In the genomic region with DNA sequence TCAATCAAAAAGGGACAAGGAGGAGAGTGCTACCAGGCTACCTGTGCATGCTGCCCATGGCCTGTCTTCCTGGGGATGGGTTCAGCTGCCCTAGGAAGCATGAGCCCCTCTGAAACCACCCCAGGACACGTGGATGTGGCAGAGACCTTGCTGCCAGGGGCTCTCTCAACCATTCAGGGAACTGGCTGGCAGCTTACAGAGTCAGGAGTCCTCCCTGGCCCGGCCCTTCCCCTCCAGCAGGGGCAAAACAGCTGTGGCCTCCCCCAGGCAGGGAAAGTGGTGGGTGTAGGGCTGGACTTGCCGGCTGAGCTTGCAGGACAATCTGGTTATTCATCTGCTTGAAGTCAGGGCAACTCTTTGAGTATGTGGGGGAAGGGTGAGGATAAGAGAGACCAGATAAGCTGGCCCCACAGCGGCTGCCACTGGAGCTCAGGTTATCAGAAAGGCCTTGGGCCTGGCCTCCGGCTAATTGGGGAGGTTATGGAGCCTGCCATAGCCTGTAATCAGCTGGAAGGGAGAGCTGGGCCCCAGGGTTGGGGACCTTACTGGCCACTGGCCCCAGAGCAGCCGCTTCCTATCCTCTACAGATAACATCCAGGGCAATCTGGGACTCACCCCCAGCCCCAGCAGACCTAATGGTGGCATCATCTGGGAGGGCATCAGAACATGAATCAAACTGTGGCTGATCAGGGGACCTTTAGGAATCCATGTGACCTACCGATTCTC, we compare ENCODE assay signal across 1 cellular context.
A peak's percentile ranks its signal among the peaks of the same experiment; 100 is the strongest.
TF ChIP-seq lines count a peak whose summit lies in the region.

No MANE protein-coding gene starts in this region.

TF ChIP-seq in HepG2, 621 proteins besides CTCF, POLR2A, EP300 and RAD21 (continued from another document and continues in another):
- TF ChIP-seq, protein P1, sequence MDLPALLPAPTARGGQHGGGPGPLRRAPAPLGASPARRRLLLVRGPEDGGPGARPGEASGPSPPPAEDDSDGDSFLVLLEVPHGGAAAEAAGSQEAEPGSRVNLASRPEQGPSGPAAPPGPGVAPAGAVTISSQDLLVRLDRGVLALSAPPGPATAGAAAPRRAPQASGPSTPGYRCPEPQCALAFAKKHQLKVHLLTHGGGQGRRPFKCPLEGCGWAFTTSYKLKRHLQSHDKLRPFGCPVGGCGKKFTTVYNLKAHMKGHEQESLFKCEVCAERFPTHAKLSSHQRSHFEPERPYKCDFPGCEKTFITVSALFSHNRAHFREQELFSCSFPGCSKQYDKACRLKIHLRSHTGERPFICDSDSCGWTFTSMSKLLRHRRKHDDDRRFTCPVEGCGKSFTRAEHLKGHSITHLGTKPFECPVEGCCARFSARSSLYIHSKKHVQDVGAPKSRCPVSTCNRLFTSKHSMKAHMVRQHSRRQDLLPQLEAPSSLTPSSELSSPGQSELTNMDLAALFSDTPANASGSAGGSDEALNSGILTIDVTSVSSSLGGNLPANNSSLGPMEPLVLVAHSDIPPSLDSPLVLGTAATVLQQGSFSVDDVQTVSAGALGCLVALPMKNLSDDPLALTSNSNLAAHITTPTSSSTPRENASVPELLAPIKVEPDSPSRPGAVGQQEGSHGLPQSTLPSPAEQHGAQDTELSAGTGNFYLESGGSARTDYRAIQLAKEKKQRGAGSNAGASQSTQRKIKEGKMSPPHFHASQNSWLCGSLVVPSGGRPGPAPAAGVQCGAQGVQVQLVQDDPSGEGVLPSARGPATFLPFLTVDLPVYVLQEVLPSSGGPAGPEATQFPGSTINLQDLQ (CRISPR knock-in tag; IDR thresholded peaks at IDR 0.05): 0 out of 2 replicates have a peak, but pooled peaks have one; percentile 70
- TF ChIP-seq ZNF143 (CRISPR knock-in tag; IDR thresholded peaks at IDR 0.05): no peak
- TF ChIP-seq RFXANK (CRISPR knock-in tag; IDR thresholded peaks at IDR 0.05): no peak
- TF ChIP-seq ZNF607 (CRISPR knock-in tag; IDR thresholded peaks at IDR 0.05; ENCODE audit: borderline replicate concordance): no peak
- TF ChIP-seq MAFK (conservative IDR thresholded peaks at IDR 0.05 in 1 of 2, IDR thresholded peaks at IDR 0.05 in 1 of 2; ENCODE audit: low read length in 2 of 2): no peak
- TF ChIP-seq MLLT10 (CRISPR knock-in tag; IDR thresholded peaks at IDR 0.05): no peak
- TF ChIP-seq, protein P2, sequence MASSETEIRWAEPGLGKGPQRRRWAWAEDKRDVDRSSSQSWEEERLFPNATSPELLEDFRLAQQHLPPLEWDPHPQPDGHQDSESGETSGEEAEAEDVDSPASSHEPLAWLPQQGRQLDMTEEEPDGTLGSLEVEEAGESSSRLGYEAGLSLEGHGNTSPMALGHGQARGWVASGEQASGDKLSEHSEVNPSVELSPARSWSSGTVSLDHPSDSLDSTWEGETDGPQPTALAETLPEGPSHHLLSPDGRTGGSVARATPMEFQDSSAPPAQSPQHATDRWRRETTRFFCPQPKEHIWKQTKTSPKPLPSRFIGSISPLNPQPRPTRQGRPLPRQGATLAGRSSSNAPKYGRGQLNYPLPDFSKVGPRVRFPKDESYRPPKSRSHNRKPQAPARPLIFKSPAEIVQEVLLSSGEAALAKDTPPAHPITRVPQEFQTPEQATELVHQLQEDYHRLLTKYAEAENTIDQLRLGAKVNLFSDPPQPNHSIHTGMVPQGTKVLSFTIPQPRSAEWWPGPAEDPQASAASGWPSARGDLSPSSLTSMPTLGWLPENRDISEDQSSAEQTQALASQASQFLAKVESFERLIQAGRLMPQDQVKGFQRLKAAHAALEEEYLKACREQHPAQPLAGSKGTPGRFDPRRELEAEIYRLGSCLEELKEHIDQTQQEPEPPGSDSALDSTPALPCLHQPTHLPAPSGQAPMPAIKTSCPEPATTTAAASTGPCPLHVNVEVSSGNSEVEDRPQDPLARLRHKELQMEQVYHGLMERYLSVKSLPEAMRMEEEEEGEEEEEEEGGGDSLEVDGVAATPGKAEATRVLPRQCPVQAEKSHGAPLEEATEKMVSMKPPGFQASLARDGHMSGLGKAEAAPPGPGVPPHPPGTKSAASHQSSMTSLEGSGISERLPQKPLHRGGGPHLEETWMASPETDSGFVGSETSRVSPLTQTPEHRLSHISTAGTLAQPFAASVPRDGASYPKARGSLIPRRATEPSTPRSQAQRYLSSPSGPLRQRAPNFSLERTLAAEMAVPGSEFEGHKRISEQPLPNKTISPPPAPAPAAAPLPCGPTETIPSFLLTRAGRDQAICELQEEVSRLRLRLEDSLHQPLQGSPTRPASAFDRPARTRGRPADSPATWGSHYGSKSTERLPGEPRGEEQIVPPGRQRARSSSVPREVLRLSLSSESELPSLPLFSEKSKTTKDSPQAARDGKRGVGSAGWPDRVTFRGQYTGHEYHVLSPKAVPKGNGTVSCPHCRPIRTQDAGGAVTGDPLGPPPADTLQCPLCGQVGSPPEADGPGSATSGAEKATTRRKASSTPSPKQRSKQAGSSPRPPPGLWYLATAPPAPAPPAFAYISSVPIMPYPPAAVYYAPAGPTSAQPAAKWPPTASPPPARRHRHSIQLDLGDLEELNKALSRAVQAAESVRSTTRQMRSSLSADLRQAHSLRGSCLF (CRISPR knock-in tag; IDR thresholded peaks at IDR 0.05; ENCODE audit: borderline replicate concordance): no peak
- TF ChIP-seq ZNF331 (CRISPR knock-in tag; IDR thresholded peaks at IDR 0.05): peak; percentile 96
- TF ChIP-seq DR1 (CRISPR knock-in tag; IDR thresholded peaks at IDR 0.05): peak; percentile 33; the same call in 1 of the 2 replicates
- no peak; the same call in none of the 2 replicates for TF ChIP-seq ZBED4 (CRISPR knock-in tag; IDR thresholded peaks at IDR 0.05; ENCODE audit: borderline replicate concordance)
- no peak for TF ChIP-seq ZNF670 (CRISPR knock-in tag; IDR thresholded peaks at IDR 0.05; ENCODE audit: borderline replicate concordance)
- no peak for TF ChIP-seq ARID3A (IDR thresholded peaks at IDR 0.05; ENCODE audit: low read depth, low read length)
- 0 out of 2 replicates have a peak, but pooled peaks have one; percentile 40 for TF ChIP-seq SIX1 (CRISPR knock-in tag; IDR thresholded peaks at IDR 0.05; ENCODE audit: borderline replicate concordance)
- TF ChIP-seq ZFY (CRISPR knock-in tag; IDR thresholded peaks at IDR 0.05): peak; percentile 83
- peak; percentile 54; the same call in 1 of the 2 replicates for TF ChIP-seq ZSCAN9 (CRISPR knock-in tag; IDR thresholded peaks at IDR 0.05; ENCODE audit: borderline replicate concordance)
- TF ChIP-seq FOXP4 (CRISPR knock-in tag; IDR thresholded peaks at IDR 0.05): peak; percentile 89
- TF ChIP-seq ZNF737 (CRISPR knock-in tag; IDR thresholded peaks at IDR 0.05; ENCODE audit: borderline replicate concordance): no peak
- TF ChIP-seq PHB2 (IDR thresholded peaks at IDR 0.05; ENCODE audit: partially characterized antibody): no peak
- peak; percentile 48 for TF ChIP-seq ASH2L (IDR thresholded peaks at IDR 0.05; ENCODE audit: insufficient read length, low read depth, low read length)
- no peak for TF ChIP-seq ZNF839 (CRISPR knock-in tag; IDR thresholded peaks at IDR 0.05; ENCODE audit: borderline replicate concordance)
- TF ChIP-seq SMAD3 (CRISPR knock-in tag; IDR thresholded peaks at IDR 0.05): peak; percentile 72; the same call in 1 of the 2 replicates
- TF ChIP-seq THYN1 (CRISPR knock-in tag; IDR thresholded peaks at IDR 0.05; ENCODE audit: borderline replicate concordance, low read depth): no peak
- TF ChIP-seq ZNF761 (CRISPR knock-in tag; conservative IDR thresholded peaks at IDR 0.05): 0 out of 2 replicates have a peak, but pooled peaks have one; percentile 61
- no peak for TF ChIP-seq CCDC6 (CRISPR knock-in tag; IDR thresholded peaks at IDR 0.05)
- TF ChIP-seq ZNF136 (CRISPR knock-in tag; IDR thresholded peaks at IDR 0.05; ENCODE audit: low read depth): no peak
- TF ChIP-seq HMG20A (CRISPR knock-in tag; IDR thresholded peaks at IDR 0.05; ENCODE audit: borderline replicate concordance): no peak
- no peak for TF ChIP-seq ZNF446 (CRISPR knock-in tag; IDR thresholded peaks at IDR 0.05)
- peak; percentile 74 for TF ChIP-seq ZNF362 (CRISPR knock-in tag; IDR thresholded peaks at IDR 0.05; ENCODE audit: borderline replicate concordance)
- TF ChIP-seq STAT5B (CRISPR knock-in tag; IDR thresholded peaks at IDR 0.05): no peak
- no peak for TF ChIP-seq CERS6 (CRISPR knock-in tag; IDR thresholded peaks at IDR 0.05)
- TF ChIP-seq RFX5 (IDR thresholded peaks at IDR 0.05; ENCODE audit: low read depth, low read length): no peak
- TF ChIP-seq ZSCAN21 (CRISPR knock-in tag; IDR thresholded peaks at IDR 0.05; ENCODE audit: borderline replicate concordance): no peak; the same call in 1 of the 2 replicates
- no peak for TF ChIP-seq ZFP82 (CRISPR knock-in tag; IDR thresholded peaks at IDR 0.05; ENCODE audit: borderline replicate concordance)
- no peak for TF ChIP-seq EHMT2 (IDR thresholded peaks at IDR 0.05; ENCODE audit: borderline replicate concordance, low read depth, low read length)
- peak; percentile 93 for TF ChIP-seq TARDBP (CRISPR knock-in tag; IDR thresholded peaks at IDR 0.05)
- TF ChIP-seq ZMYM4 (CRISPR knock-in tag; IDR thresholded peaks at IDR 0.05): peak; percentile 75
